ENCODE assay signal across 8 cellular contexts in genomic region chr4:102619776-102620631, GRCh38.
DNase-seq lines count a peak whose midpoint lies in the region; ATAC-seq, FAIRE-seq and TF ChIP-seq lines count a peak whose summit lies in the region.
"Not testable (repeated sequence)": the region's sequence is repeated elsewhere in the genome, so short reads cannot be mapped to it uniquely, and the experiment has no call there.

No MANE protein-coding gene starts in this region.

- not testable (repeated sequence) for H3K4me3 ChIP-seq in CD8-positive, alpha-beta memory T cell (ENCODE audit: low read length); GM12878; muscle layer of duodenum (ENCODE audit: low read depth in 1 of 2, low read length in 2 of 2)

- not testable (repeated sequence) for DNase-seq in CD8-positive, alpha-beta memory T cell; WTC11 (ENCODE audit: low spot score); GM12878 (ENCODE audit: low read depth, low spot score); stimulated activated naive B cell treated with anti-CD40 and anti-IgM and Interleukin-4, amounts not matched to agents 10 μg/mL and 1 μg/mL and 100 μg/mL, for 72 hours
- peak; percentile 29 for DNase-seq in HT-29 (ENCODE audit: low spot score)
- DNase-seq in foreskin melanocyte, result peak; percentile 40

- not testable (repeated sequence) for H3K9ac ChIP-seq in GM12878 (ENCODE audit: control insufficient read depth, insufficient read depth, low read length)

- not testable (repeated sequence) for TF ChIP-seq RAD21 in GM12878 (IDR thresholded peaks at IDR 0.05; ENCODE audit: insufficient read depth, low read depth, low read length)

- not testable (repeated sequence) for H3K27me3 ChIP-seq in CD8-positive, alpha-beta memory T cell (ENCODE audit: insufficient read depth, low read length, poor library complexity, severe bottlenecking); GM12878 (replicated peaks in 1 of 2; ENCODE audit: control insufficient read depth in 2 of 2, insufficient read depth in 2 of 2, low read length in 1 of 2); muscle layer of duodenum (ENCODE audit: low read depth, low read length)

- TF ChIP-seq CTCF in WTC11 (IDR thresholded peaks at IDR 0.05); GM12878 (IDR thresholded peaks at IDR 0.05 in 2 of 3, conservative IDR thresholded peaks at IDR 0.05 in 1 of 3; ENCODE audit: control insufficient read depth in 2 of 3, extremely low read depth in 1 of 3, insufficient read depth in 1 of 3, low read depth in 3 of 3, low read length in 3 of 3): not testable (repeated sequence)

- 86% methylated on average over 4 of the region's 4 CpGs for WGBS in GM12878 (ENCODE audit: insufficient coverage, insufficient replicate concordance, low lambda C conversion rate, missing lambda C conversion rate)

- not testable (repeated sequence) for H3K9me3 Mint-ChIP-seq in CD8-positive, alpha-beta memory T cell; WTC11
- peaks cover 12 to 18% of the 10 kb centered on the region in 2 donors for H3K9me3 Mint-ChIP-seq in stimulated activated naive B cell treated with anti-CD40 and anti-IgM and Interleukin-4, amounts not matched to agents 10 μg/mL and 1 μg/mL and 100 μg/mL, for 72 hours

- FAIRE-seq in GM12878 (lab: Jason Lieb, UNC), result not testable (repeated sequence)

- not testable (repeated sequence) for H3K36me3 ChIP-seq in CD8-positive, alpha-beta memory T cell (ENCODE audit: insufficient read depth, low read length)
- H3K36me3 ChIP-seq in GM12878 (ENCODE audit: control insufficient read depth in 2 of 2, insufficient read depth in 2 of 2, low read length in 1 of 2), result peaks cover 6 to 12% of the 10 kb centered on the region in 2 experiments
- peaks cover 13 to 22% of the 10 kb centered on the region in 2 donors for H3K36me3 ChIP-seq in muscle layer of duodenum (ENCODE audit: control insufficient read depth in 1 of 2, insufficient read depth in 2 of 2, low read length in 2 of 2)

- not testable (repeated sequence) for H3K4me3 Mint-ChIP-seq in CD8-positive, alpha-beta memory T cell; WTC11
- H3K4me3 Mint-ChIP-seq in stimulated activated naive B cell treated with anti-CD40 and anti-IgM and Interleukin-4, amounts not matched to agents 10 μg/mL and 1 μg/mL and 100 μg/mL, for 72 hours, result peak overlapping the region; percentile 25 to 32

- H3K79me2 ChIP-seq in GM12878 (ENCODE audit: control insufficient read depth, insufficient read depth, low read length), result not testable (repeated sequence)

- H3K4me2 ChIP-seq in GM12878 (ENCODE audit: control insufficient read depth, insufficient read depth), result not testable (repeated sequence)

- intact Hi-C loops in GM12878 (cut with micrococcal nuclease; ENCODE audit: unreplicated experiment), result loop anchor here (1.0 to 10.0 kb wide), 4 partner anchors 175 to 471 kb away; partner anchors contain the start of gene SLC39A8

- H4K20me1 ChIP-seq in GM12878 (ENCODE audit: control insufficient read depth, insufficient read depth), result not testable (repeated sequence)

- POLR2A ChIA-PET in CD8-positive, alpha-beta memory T cell (lab: Charles Lee), result interaction anchor here (1.3 kb wide), 1 partner anchor 189 kb away, joined by 14 read pairs; no protein-coding TSS in a partner anchor
- POLR2A ChIA-PET in WTC11 (lab: Charles Lee), result not testable (repeated sequence)
- POLR2A ChIA-PET in GM12878 (lab: Charles Lee), result interaction anchor here (1.3 kb wide), 2 partner anchors 10 to 205 kb away, joined by 3 read pairs; no protein-coding TSS in a partner anchor

- H3K27ac Mint-ChIP-seq in CD8-positive, alpha-beta memory T cell, result peak overlapping the region in 5 of 8 donors; percentile 7 to 78 (median 42)
- H3K27ac Mint-ChIP-seq in WTC11, result not testable (repeated sequence)
- H3K27ac Mint-ChIP-seq in stimulated activated naive B cell treated with anti-CD40 and anti-IgM and Interleukin-4, amounts not matched to agents 10 μg/mL and 1 μg/mL and 100 μg/mL, for 72 hours, result peak overlapping the region; percentile 93

- not testable (repeated sequence) for BruUV-seq in GM12878 (replicated peaks; lab: Mats Ljungman, UMichigan)

- peaks cover 9 to 46% (median 32%) of the 10 kb centered on the region in 3 donors for H3K4me1 Mint-ChIP-seq in CD8-positive, alpha-beta memory T cell
- H3K4me1 Mint-ChIP-seq in WTC11, result peaks cover 39% of the 10 kb centered on the region
- H3K4me1 Mint-ChIP-seq in stimulated activated naive B cell treated with anti-CD40 and anti-IgM and Interleukin-4, amounts not matched to agents 10 μg/mL and 1 μg/mL and 100 μg/mL, for 72 hours, result peaks cover 39 to 63% of the 10 kb centered on the region in 2 donors

- ATAC-seq in GM21717 (IDR thresholded peaks at IDR 0.05; ENCODE audit: unreplicated experiment), result peak; percentile 5
- 0 out of 2 replicates have a peak, but pooled peaks have one; percentile 22 for ATAC-seq in WTC11
- ATAC-seq in GM12878, result peak; percentile 11
- ATAC-seq in stimulated activated naive B cell treated with anti-CD40 and anti-IgM and Interleukin-4, amounts not matched to agents 10 μg/mL and 1 μg/mL and 100 μg/mL, for 72 hours (replicated peaks), result peak; percentile 41 to 42

- peaks cover 0 to 24% (median 11%) of the 10 kb centered on the region in 3 donors for H3K36me3 Mint-ChIP-seq in CD8-positive, alpha-beta memory T cell
- H3K36me3 Mint-ChIP-seq in WTC11, result not testable (repeated sequence)
- peaks cover 33 to 39% of the 10 kb centered on the region in 2 donors for H3K36me3 Mint-ChIP-seq in stimulated activated naive B cell treated with anti-CD40 and anti-IgM and Interleukin-4, amounts not matched to agents 10 μg/mL and 1 μg/mL and 100 μg/mL, for 72 hours

- not testable (repeated sequence) for H2AFZ ChIP-seq in GM12878 (ENCODE audit: control insufficient read depth, low read depth, low read length)

- not testable (repeated sequence) for H3K4me1 ChIP-seq in CD8-positive, alpha-beta memory T cell (ENCODE audit: insufficient read depth, low read length); GM12878 (ENCODE audit: control insufficient read depth, insufficient read depth, low read length); muscle layer of duodenum (ENCODE audit: control insufficient read depth in 1 of 2, insufficient read depth in 2 of 2, low read length in 2 of 2)

- CTCF ChIA-PET in CD8-positive, alpha-beta memory T cell (lab: Charles Lee), result interaction anchor here (0.6 to 2.2 kb wide), 7 partner anchors 10 to 476 kb away, joined by 3 to 6 read pairs (median 3); no protein-coding TSS in a partner anchor
- CTCF ChIA-PET in WTC11 (lab: Charles Lee), result interaction anchor here (0.9 to 2.0 kb wide), 10 partner anchors 13 to 469 kb away, joined by 3 to 9 read pairs (median 5); partner anchors contain the start of gene UBE2D3
- CTCF ChIA-PET in GM12878 (lab: Yijun Ruan, JAX), result interaction anchor here (0.7 to 4.3 kb wide), 27 partner anchors 10 to 480 kb away, joined by 3 to 57 read pairs (median 4); partner anchors contain the start of genes BDH2 and UBE2D3

- not testable (repeated sequence) for H3K9me3 ChIP-seq in CD8-positive, alpha-beta memory T cell (ENCODE audit: low read length); GM12878 (replicated peaks; ENCODE audit: control insufficient read depth, insufficient read depth, low read length); muscle layer of duodenum (ENCODE audit: control insufficient read depth in 1 of 2, low read length in 2 of 2)

- RAD21 ChIA-PET in GM12878 (lab: Charles Lee; ENCODE audit: unreplicated experiment), result interaction anchor here (1.0 to 3.6 kb wide), 14 partner anchors 100 to 480 kb away, joined by 3 to 23 read pairs (median 4); partner anchors contain the start of gene BDH2

- SMC1A ChIA-PET in GM12878 (lab: Charles Lee; ENCODE audit: uncharacterized antibody, unreplicated experiment), result interaction anchor here (0.7 to 3.4 kb wide), 29 partner anchors 9 to 492 kb away, joined by 3 to 35 read pairs (median 5); partner anchors contain the start of gene BDH2

- not testable (repeated sequence) for TF ChIP-seq EP300 in GM12878 (IDR thresholded peaks at IDR 0.05; ENCODE audit: borderline replicate concordance in 1 of 2, control insufficient read depth in 1 of 2, low read depth in 2 of 2, low read length in 2 of 2)

- not testable (repeated sequence) for H3K27ac ChIP-seq in CD8-positive, alpha-beta memory T cell (ENCODE audit: low read depth, low read length); GM12878 (ENCODE audit: control insufficient read depth, insufficient read depth)
- H3K27ac ChIP-seq in muscle layer of duodenum (ENCODE audit: low read length), result peak overlapping the region; percentile 11

- in situ Hi-C loops in GM12878 (cut with MboI), result loop anchor here (5.0 to 10.0 kb wide), 3 partner anchors 173 to 475 kb away; partner anchors contain the start of gene BDH2

- not testable (repeated sequence) for H3K27me3 Mint-ChIP-seq in CD8-positive, alpha-beta memory T cell; WTC11 (ENCODE audit: low read depth); stimulated activated naive B cell treated with anti-CD40 and anti-IgM and Interleukin-4, amounts not matched to agents 10 μg/mL and 1 μg/mL and 100 μg/mL, for 72 hours

- not testable (repeated sequence) for TF ChIP-seq POLR2A in GM12878 (IDR thresholded peaks at IDR 0.05; ENCODE audit: low read depth, low read length)
